ENCODE assay signal across 8 cellular contexts in the genomic region with DNA sequence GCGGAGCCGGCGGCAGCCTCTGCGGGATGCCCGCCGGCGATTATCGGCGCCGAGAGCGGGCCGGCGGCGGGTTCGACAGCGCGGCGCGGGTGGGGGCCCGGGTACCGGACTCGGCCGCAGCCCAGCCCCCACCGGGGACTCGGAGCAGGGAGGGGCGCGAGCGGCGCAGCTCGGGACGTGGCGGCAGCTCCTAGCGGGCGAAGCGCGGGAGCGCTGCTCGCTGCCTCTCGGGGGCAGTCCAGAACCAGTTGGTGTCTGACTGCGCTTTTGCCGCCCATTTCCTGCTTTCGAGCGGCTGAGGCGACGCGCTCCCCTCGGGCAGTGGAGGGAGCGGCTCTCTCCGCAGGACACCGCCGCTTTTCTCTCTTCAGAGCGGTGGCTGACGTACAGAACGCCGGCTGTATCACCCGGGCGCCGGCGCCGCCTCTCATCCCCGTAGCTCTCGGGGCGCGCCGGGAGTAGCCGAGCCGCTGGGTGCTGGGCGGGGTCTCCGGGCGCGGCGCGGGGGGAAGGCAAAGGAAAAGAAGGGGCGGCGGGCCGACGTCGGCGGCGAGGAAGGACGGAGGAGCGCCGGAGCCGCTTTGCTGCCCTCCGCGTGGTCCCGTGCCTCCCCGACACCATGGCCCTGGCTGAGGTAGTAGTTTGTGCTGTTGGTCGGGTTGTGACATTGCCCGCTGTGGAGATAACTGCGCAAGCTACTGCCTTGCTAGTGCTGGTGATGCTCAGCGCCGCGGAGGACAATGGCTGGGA.
DNase-seq lines count a peak whose midpoint lies in the region; ATAC-seq and TF ChIP-seq lines count a peak whose summit lies in the region.

No MANE protein-coding gene starts in this region.

- H3K36me3 ChIP-seq in DOHH2 (ENCODE audit: control insufficient read depth, low read length): peaks cover 28% of the 10 kb centered on the region
- H3K36me3 ChIP-seq in stomach: no peaks in the 10 kb centered on the region

- H3K4me1 ChIP-seq in DOHH2 (ENCODE audit: control insufficient read depth, low read length) (peaks cover 43% of the 10 kb centered on the region), stomach (peaks cover 11 to 41% (median 26%) of the 10 kb centered on the region in 4 donors)

- 0 out of 2 replicates have a peak, but pooled peaks cover 4% of the 10 kb centered on the region for H4K20me1 ChIP-seq in DOHH2 (ENCODE audit: control insufficient read depth, insufficient read depth, low read depth, low read length)

- TF ChIP-seq POLR2A in stomach (IDR thresholded peaks at IDR 0.05): peak in 2 of 4 donors; percentile 37 to 45

- peak overlapping the region; percentile 97 for H3K4me3 Mint-ChIP-seq in neural crest cell

- peaks cover 38% of the 10 kb centered on the region for H3K4me1 Mint-ChIP-seq in neural crest cell

- H3K9me3 Mint-ChIP-seq in neural crest cell: no peaks in the 10 kb centered on the region

- H3F3A ChIP-seq in DOHH2 (ENCODE audit: control insufficient read depth, insufficient read depth): peaks cover 9% of the 10 kb centered on the region

- H3K27me3 Mint-ChIP-seq in neural crest cell (ENCODE audit: low read depth): peaks cover 4% of the 10 kb centered on the region

- ATAC-seq in GM21619 (IDR thresholded peaks at IDR 0.05; ENCODE audit: unreplicated experiment): peak; percentile 64

- H3K4me2 ChIP-seq in DOHH2 (ENCODE audit: low read length): peak overlapping the region; percentile 70

- H3K4me3 ChIP-seq in DOHH2 (ENCODE audit: low read length) (peak overlapping the region; percentile 93), stomach (peak overlapping the region; percentile 62 to 83 (median 72))

- TF ChIP-seq RAD21 in Ishikawa (IDR thresholded peaks at IDR 0.05; ENCODE audit: low read depth): peak; percentile 48; the same call in 1 of the 2 replicates

- H3K9me3 ChIP-seq in DOHH2 (ENCODE audit: control insufficient read depth, insufficient read depth, low read length) (no peaks in the 10 kb centered on the region), stomach (no peaks in the 10 kb centered on the region)

- H3K27ac ChIP-seq in DOHH2 (ENCODE audit: low read depth, low read length) (peak overlapping the region; percentile 96), stomach (peak overlapping the region; percentile 95 to 100 (median 99))

- peaks cover 38% of the 10 kb centered on the region for H3K79me2 ChIP-seq in DOHH2 (ENCODE audit: control insufficient read depth, low read length)

- peak overlapping the region; percentile 99 for H3K27ac Mint-ChIP-seq in neural crest cell (ENCODE audit: unreplicated experiment)

- DNase-seq in RPMI7951 (ENCODE audit: low read depth) (peak; percentile 86), fibroblast of the conjunctiva (ENCODE audit: low read depth) (peak; percentile 88), neural crest cell (ENCODE audit: low read depth, low spot score) (peak; percentile 66), stomach (peak; percentile 80)
- DNase-seq in activated effector memory CD4-positive, alpha-beta T cell treated with Interleukin-2 at 50 U/mL for 16 hours: peak; percentile 74

- intact Hi-C loops in stomach (cut with DNase I; ENCODE audit: low total_unique reads): no loop called here

- peaks cover 11% of the 10 kb centered on the region for H3K36me3 Mint-ChIP-seq in neural crest cell (ENCODE audit: low read depth)

- no peaks in the 10 kb centered on the region for H3K27me3 ChIP-seq in DOHH2 (ENCODE audit: control insufficient read depth, low read length)
- no peaks in the 10 kb centered on the region for H3K27me3 ChIP-seq in stomach

- WGBS in stomach, 5 donors: 0 to 1% (median 0%) methylated on average over 71 to 94 of the region's 94 CpGs

- peak; percentile 31 for TF ChIP-seq CTCF in DOHH2 (IDR thresholded peaks at IDR 0.05; ENCODE audit: low read depth, low read length, poor library complexity, severe bottlenecking)
- peak; percentile 62 for TF ChIP-seq CTCF in neural crest cell (conservative IDR thresholded peaks at IDR 0.05)
- peak in 5 of 7 experiments; percentile 29 to 56 (median 41) for TF ChIP-seq CTCF in stomach (IDR thresholded peaks at IDR 0.05)

- no peak for TF ChIP-seq EP300 in Ishikawa (IDR thresholded peaks at IDR 0.05; ENCODE audit: borderline replicate concordance)
- TF ChIP-seq EP300 in stomach (IDR thresholded peaks at IDR 0.05): no peak

- no peaks in the 10 kb centered on the region for H3K9me2 ChIP-seq in DOHH2 (replicated peaks; ENCODE audit: control insufficient read depth, low read length)

TF ChIP-seq in Ishikawa, 13 proteins besides CTCF, POLR2A, EP300 and RAD21:
- no peak for TF ChIP-seq CREB1 (IDR thresholded peaks at IDR 0.05; ENCODE audit: low read depth)
- TF ChIP-seq, protein P1, sequence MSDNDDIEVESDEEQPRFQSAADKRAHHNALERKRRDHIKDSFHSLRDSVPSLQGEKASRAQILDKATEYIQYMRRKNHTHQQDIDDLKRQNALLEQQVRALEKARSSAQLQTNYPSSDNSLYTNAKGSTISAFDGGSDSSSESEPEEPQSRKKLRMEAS (IDR thresholded peaks at IDR 0.05): peak; percentile 62
- peak; percentile 16; the same call in 1 of the 2 replicates for TF ChIP-seq FOXM1 (IDR thresholded peaks at IDR 0.05; ENCODE audit: borderline replicate concordance, low read depth)
- TF ChIP-seq EGR1 (IDR thresholded peaks at IDR 0.05): no peak
- TF ChIP-seq ZBTB7A (IDR thresholded peaks at IDR 0.05; ENCODE audit: low read depth): peak; percentile 87
TF ChIP-seq in Ishikawa: peak in this region for 3.

Comparison
In these comparisons a context has a peak if more than half of its experiments do, and no peak if none do; other contexts are left out.
1. Peak in every context shown above with its lines: DNase-seq, ATAC-seq, H3K4me3 ChIP-seq and H3K27ac ChIP-seq.